ENCODE assay signal across 19 cellular contexts in genomic region chr19:13990085-13990484, GRCh38. TPM values are rescaled to one million over a fixed set of nuclear protein-coding genes. Genes with fewer than 3 reads are reported as not detected.
A peak's percentile ranks its signal among the peaks of the same experiment; 100 is the strongest.
DNase-seq lines count a peak whose midpoint lies in the region; ATAC-seq and TF ChIP-seq lines count a peak whose summit lies in the region.
"Had no signal": no experiment of that assay in that cellular context is flagged by ENCODE, and none has a peak within 500 bp of the region (broad histone marks: within the 10 kb centered on the region; RNA-seq: fewer than 3 reads in every experiment).

No MANE protein-coding gene starts in this region.

- H3K36me3 Mint-ChIP-seq in stimulated activated naive CD8-positive, alpha-beta T cell treated with anti-CD3 and anti-CD28 coated beads, Interleukin-15, Interleukin-2, amounts not matched to agents 100 ng/mL and 50 ng/mL, for 24 hours (ENCODE audit: low read depth), result peaks cover 25% of the 10 kb centered on the region
- peaks cover 0 to 19% (median 9%) of the 10 kb centered on the region in 3 donors for H3K36me3 Mint-ChIP-seq in immature natural killer cell

- peaks cover 49% of the 10 kb centered on the region for H3K4me1 Mint-ChIP-seq in stimulated activated naive CD8-positive, alpha-beta T cell treated with anti-CD3 and anti-CD28 coated beads, Interleukin-15, Interleukin-2, amounts not matched to agents 100 ng/mL and 50 ng/mL, for 24 hours (ENCODE audit: low read depth)
- H3K4me1 Mint-ChIP-seq in stimulated activated naive CD8-positive, alpha-beta T cell treated with anti-CD3 and anti-CD28 coated beads, Interleukin-15, amount 100 ng/mL, for 72 hours, result peaks cover 86% of the 10 kb centered on the region
- H3K4me1 Mint-ChIP-seq in immature natural killer cell, result peaks cover 31 to 55% of the 10 kb centered on the region in 2 donors

- POLR2A ChIA-PET in RWPE1 (lab: Yijun Ruan, JAX; ENCODE audit: low non-redundant PET), result interaction anchor here (0.6 kb wide), 1 partner anchor 131 kb away, joined by 3 read pairs; no protein-coding TSS in a partner anchor

- TF ChIP-seq CTCF in RWPE1 (conservative IDR thresholded peaks at IDR 0.05; ENCODE audit: low read depth), result no peak

- H3K27me3 Mint-ChIP-seq in stimulated activated naive CD8-positive, alpha-beta T cell treated with anti-CD3 and anti-CD28 coated beads, Interleukin-15, Interleukin-2, amounts not matched to agents 100 ng/mL and 50 ng/mL, for 24 hours, result no peaks in the 10 kb centered on the region
- H3K27me3 Mint-ChIP-seq in stimulated activated naive CD8-positive, alpha-beta T cell treated with anti-CD3 and anti-CD28 coated beads, Interleukin-15, amount 100 ng/mL, for 72 hours, result no peaks in the 10 kb centered on the region
- H3K27me3 Mint-ChIP-seq in immature natural killer cell (ENCODE audit: low read depth in 3 of 3), result peaks cover 6 to 8% (median 6%) of the 10 kb centered on the region in 3 donors
- H3K27me3 Mint-ChIP-seq: stimulated activated memory B cell treated with anti-CD40 and anti-IgM and Interleukin-4, amounts not matched to agents 10 μg/mL and 1 μg/mL and 100 μg/mL, for 72 hours had no signal

- peak overlapping the region; percentile 66 for H3K27ac Mint-ChIP-seq in stimulated activated naive CD8-positive, alpha-beta T cell treated with anti-CD3 and anti-CD28 coated beads, Interleukin-15, Interleukin-2, amounts not matched to agents 100 ng/mL and 50 ng/mL, for 24 hours
- peak overlapping the region in 1 of 2 donors; percentile 73 for H3K27ac Mint-ChIP-seq in stimulated activated naive CD8-positive, alpha-beta T cell treated with anti-CD3 and anti-CD28 coated beads, Interleukin-15, amount 100 ng/mL, for 72 hours
- peak overlapping the region in 5 of 6 donors; percentile 68 to 100 (median 96) for H3K27ac Mint-ChIP-seq in immature natural killer cell

- no peak overlapping the region for H3K4me3 Mint-ChIP-seq in stimulated activated naive CD8-positive, alpha-beta T cell treated with anti-CD3 and anti-CD28 coated beads, Interleukin-15, Interleukin-2, amounts not matched to agents 100 ng/mL and 50 ng/mL, for 24 hours
- no peak overlapping the region for H3K4me3 Mint-ChIP-seq in stimulated activated naive CD8-positive, alpha-beta T cell treated with anti-CD3 and anti-CD28 coated beads, Interleukin-15, amount 100 ng/mL, for 72 hours
- no peak overlapping the region for H3K4me3 Mint-ChIP-seq in immature natural killer cell
- H3K4me3 Mint-ChIP-seq: brain; stimulated activated memory B cell treated with anti-CD40 and anti-IgM and Interleukin-4, amounts not matched to agents 10 μg/mL and 1 μg/mL and 100 μg/mL, for 72 hours had no signal

- ATAC-seq in stimulated activated naive CD8-positive, alpha-beta T cell treated with anti-CD3 and anti-CD28 coated beads, Interleukin-15, amount 100 ng/mL, for 72 hours, result no peak
- ATAC-seq: right lobe of liver; stimulated activated memory B cell treated with anti-CD40 and anti-IgM and Interleukin-4, amounts not matched to agents 10 μg/mL and 1 μg/mL and 100 μg/mL, for 72 hours had no signal

- H3K9me3 Mint-ChIP-seq in stimulated activated naive CD8-positive, alpha-beta T cell treated with anti-CD3 and anti-CD28 coated beads, Interleukin-15, Interleukin-2, amounts not matched to agents 100 ng/mL and 50 ng/mL, for 24 hours, result no peaks in the 10 kb centered on the region
- H3K9me3 Mint-ChIP-seq in stimulated activated naive CD8-positive, alpha-beta T cell treated with anti-CD3 and anti-CD28 coated beads, Interleukin-15, amount 100 ng/mL, for 72 hours, result no peaks in the 10 kb centered on the region
- H3K9me3 Mint-ChIP-seq in immature natural killer cell, result no peaks in the 10 kb centered on the region
- H3K9me3 Mint-ChIP-seq: brain; stimulated activated memory B cell treated with anti-CD40 and anti-IgM and Interleukin-4, amounts not matched to agents 10 μg/mL and 1 μg/mL and 100 μg/mL, for 72 hours had no signal

- CTCF ChIA-PET in RWPE1 (lab: Yijun Ruan, JAX), result interaction anchor here (0.6 kb wide), 1 partner anchor 46 kb away, joined by 4 read pairs; no protein-coding TSS in a partner anchor

- H3K27ac ChIP-seq in RWPE1, result peak overlapping the region; percentile 14; the same call in 1 of the 2 replicates
- H3K27ac ChIP-seq: coronary artery, right lobe of liver, tibial artery had no signal

- no peak for DNase-seq in stimulated activated naive CD8-positive, alpha-beta T cell treated with anti-CD3 and anti-CD28 coated beads, Interleukin-15, amount 100 ng/mL, for 72 hours
- DNase-seq in RWPE1 (ENCODE audit: low spot score), result no peak
- no peak for DNase-seq in immature natural killer cell
- no peak for DNase-seq in NCI-H2171 (lab: John Stamatoyannopoulos, UW)
- no peak for DNase-seq in NCI-H2107 treated with DMSO at 0.1 percent for 48 hours (lab: John Stamatoyannopoulos, UW; ENCODE audit: unreplicated experiment)
- no peak for DNase-seq in NAMALWA (ENCODE audit: low spot score)
- DNase-seq: activated gamma-delta T cell treated with Interleukin-2 at 50 U/mL for 16 hours; Kasumi-1; NCI-H2107; NCI-H524; right lobe of liver; SHP77; stimulated activated CD4-positive, alpha-beta T cell treated with anti-CD3 and anti-CD28 coated beads, Interleukin-15, amount 100 ng/mL, for 24 hours; tibial artery had no signal

RNA-seq across cellular contexts. Expression of gene RFX1, which starts 16.0 kb away (rescaled TPM):
- polyA plus RNA-seq in immature natural killer cell, result 1 to 10 TPM in 1 of 3 donors, under 1 TPM in 2; 0.21 to 1.5 (median 0.66) TPM

RNA-seq across cellular contexts. Expression of gene DCAF15, which starts 37.8 kb away (rescaled TPM):
- 1 to 10 TPM; 2.4 to 9.4 (median 4.2) TPM for polyA plus RNA-seq in immature natural killer cell

RNA-seq across cellular contexts. Expression of gene RLN3, which starts 37.9 kb away (rescaled TPM):
- polyA plus RNA-seq in immature natural killer cell, result not detected
- polyA plus RNA-seq: endothelial cell of umbilical vein had no signal

RNA-seq across cellular contexts. Expression of gene IL27RA, which starts 41.5 kb away (rescaled TPM):
- polyA plus RNA-seq in immature natural killer cell, result 10 to 100 TPM; 58.6 to 86.4 (median 69.9) TPM

RNA-seq across cellular contexts. Expression of gene PODNL1, which starts 51.9 kb away (rescaled TPM):
- not detected for polyA plus RNA-seq in immature natural killer cell
